ENCODE assay signal across 10 cellular contexts in the genomic region with DNA sequence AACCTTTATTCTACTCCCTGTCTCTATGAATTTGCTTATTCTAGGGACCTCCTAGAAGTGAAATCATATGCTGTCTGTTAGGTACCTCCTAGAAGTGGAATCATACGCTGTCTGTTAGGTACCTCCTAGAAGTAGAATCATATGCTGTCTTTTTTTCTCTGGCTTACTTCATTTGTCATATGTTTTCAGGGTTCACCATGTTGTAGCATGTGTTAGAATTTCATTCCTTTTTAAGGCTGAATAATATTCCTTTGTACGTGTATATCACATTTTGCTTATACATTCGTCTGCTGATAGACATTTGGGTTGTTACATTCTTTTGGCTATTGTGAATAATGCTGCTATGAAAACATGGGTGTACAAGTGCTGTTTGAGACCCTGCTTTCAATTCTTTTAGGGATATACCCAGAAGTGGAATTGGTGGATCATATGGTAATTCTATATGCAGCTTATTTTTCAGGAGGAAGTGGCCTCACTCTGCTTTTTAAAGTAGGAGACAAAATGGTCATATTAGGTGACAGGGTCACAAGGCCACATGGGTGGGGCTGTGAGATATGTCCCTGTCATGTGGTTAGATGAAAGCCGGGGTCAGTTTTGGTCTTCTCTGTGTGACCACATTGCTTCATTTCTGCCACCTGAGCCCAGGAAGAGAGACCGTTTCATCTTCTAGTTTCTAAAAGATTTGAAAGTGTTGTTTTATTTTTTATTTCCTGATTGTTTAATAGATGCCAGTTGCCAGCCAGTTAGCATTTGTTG.
DNase-seq lines count a peak whose midpoint lies in the region; ATAC-seq and TF ChIP-seq lines count a peak whose summit lies in the region.
"Had no signal": no experiment of that assay in that cellular context is flagged by ENCODE, and none has a peak within 500 bp of the region (broad histone marks: within the 10 kb centered on the region; RNA-seq: fewer than 3 reads in every experiment).

No MANE protein-coding gene starts in this region.

- peak overlapping the region; percentile 26; the same call in 1 of the 2 replicates for H3K27ac ChIP-seq in DND-41 (ENCODE audit: low read length)
- peak overlapping the region; percentile 6 to 63 (median 50) for H3K27ac ChIP-seq in esophagus muscularis mucosa (replicated peaks in 1 of 4)
- H3K27ac ChIP-seq in smooth muscle cell (ENCODE audit: low read depth), result no peak overlapping the region

- intact Hi-C loops in esophagus muscularis mucosa (cut with DNase I), result no loop called here

- ATAC-seq in DND-41 (ENCODE audit: insufficient read depth, low read depth) (no peak), GM19468 (IDR thresholded peaks at IDR 0.05; ENCODE audit: extremely low read depth, unreplicated experiment) (peak; percentile 39), HG03378 (IDR thresholded peaks at IDR 0.05; ENCODE audit: unreplicated experiment) (peak; percentile 87)
- ATAC-seq: left ventricle myocardium superior had no signal

- H3K27me3 ChIP-seq in DND-41 (ENCODE audit: insufficient read depth, low read length, poor library complexity), result no peaks in the 10 kb centered on the region
- no peaks in the 10 kb centered on the region for H3K27me3 ChIP-seq in esophagus muscularis mucosa
- H3K27me3 ChIP-seq in smooth muscle cell (ENCODE audit: low read depth), result no peaks in the 10 kb centered on the region

- no peak overlapping the region for H2AFZ ChIP-seq in DND-41 (ENCODE audit: low read depth, low read length)
- H2AFZ ChIP-seq in smooth muscle cell (ENCODE audit: low read depth), result no peak overlapping the region

- peaks cover 34% of the 10 kb centered on the region for H3K4me1 ChIP-seq in DND-41 (ENCODE audit: insufficient read depth, low read length)
- H3K4me1 ChIP-seq in esophagus muscularis mucosa, result peaks cover 7 to 52% (median 45%) of the 10 kb centered on the region in 4 donors
- H3K4me1 ChIP-seq in smooth muscle cell (ENCODE audit: low read depth), result peaks cover 6% of the 10 kb centered on the region

- H3K9me3 ChIP-seq in DND-41 (ENCODE audit: insufficient read depth, low read length, severe bottlenecking) (no peaks in the 10 kb centered on the region), esophagus muscularis mucosa (no peaks in the 10 kb centered on the region), smooth muscle cell (replicated peaks; ENCODE audit: low read depth) (no peaks in the 10 kb centered on the region)

- no peak overlapping the region for H3K9ac ChIP-seq in DND-41 (ENCODE audit: low read depth, low read length)
- H3K9ac ChIP-seq in smooth muscle cell (ENCODE audit: low read depth), result no peak overlapping the region

- H3K36me3 ChIP-seq in DND-41 (ENCODE audit: insufficient read depth, low read length) (peaks cover 37% of the 10 kb centered on the region), esophagus muscularis mucosa (peaks cover 0 to 25% (median 7%) of the 10 kb centered on the region in 4 donors), smooth muscle cell (ENCODE audit: low read depth) (no peaks in the 10 kb centered on the region)

- DNase-seq in DND-41 (no peak), esophagus muscularis mucosa (ENCODE audit: extremely low spot score) (no peak), smooth muscle cell (lab: John Stamatoyannopoulos, UW; ENCODE audit: unreplicated experiment) (no peak), amniotic stem cell (lab: John Stamatoyannopoulos, UW) (no peak), mucosa of gallbladder (ENCODE audit: low spot score) (no peak)
- no peak for DNase-seq in activated CD4-positive, alpha-beta T cell treated with anti-CD3 and anti-CD28 coated beads, Interleukin-2, amount 50 U/mL, for 4 hours
- DNase-seq: left ventricle myocardium superior, NCI-H82 had no signal

- no peak overlapping the region for H3K4me2 ChIP-seq in DND-41 (ENCODE audit: insufficient read depth, low read length)
- H3K4me2 ChIP-seq in smooth muscle cell, result no peak overlapping the region

- TF ChIP-seq CTCF in DND-41 (IDR thresholded peaks at IDR 0.05; ENCODE audit: borderline replicate concordance, extremely low read depth, low read length, poor library complexity, severe bottlenecking), result no peak
- TF ChIP-seq CTCF in esophagus muscularis mucosa (IDR thresholded peaks at IDR 0.05), result no peak
- no peak for TF ChIP-seq CTCF in smooth muscle cell (IDR thresholded peaks at IDR 0.05; ENCODE audit: borderline replicate concordance, insufficient read depth, poor library complexity, severe bottlenecking)

- H3K4me3 ChIP-seq in DND-41 (ENCODE audit: low read depth in 1 of 2, low read length in 2 of 2) (no peak overlapping the region), esophagus muscularis mucosa (no peak overlapping the region), smooth muscle cell (no peak overlapping the region)

- TF ChIP-seq POLR2A in esophagus muscularis mucosa (IDR thresholded peaks at IDR 0.05; ENCODE audit: low read depth), result no peak

- 83% methylated on average over 5 of the region's 5 CpGs for WGBS in esophagus muscularis mucosa
- 94% methylated on average over 5 of the region's 5 CpGs for WGBS in smooth muscle cell (ENCODE audit: low lambda C conversion rate)

- TF ChIP-seq EP300 in esophagus muscularis mucosa (IDR thresholded peaks at IDR 0.05), result no peak

- peaks cover 10% of the 10 kb centered on the region for H3F3A ChIP-seq in smooth muscle cell (ENCODE audit: low read depth)

- H3K79me2 ChIP-seq in DND-41 (ENCODE audit: insufficient read depth, low read length) (peaks cover 21% of the 10 kb centered on the region), smooth muscle cell (ENCODE audit: low read depth) (peaks cover 77% of the 10 kb centered on the region)

- H4K20me1 ChIP-seq in DND-41 (ENCODE audit: insufficient read depth, low read length) (no peaks in the 10 kb centered on the region), smooth muscle cell (ENCODE audit: low read depth) (peaks cover 51% of the 10 kb centered on the region)
